ENCODE assay signal across 1 cellular context in genomic region chr3:98945006-98945626, GRCh38.
TF ChIP-seq lines count a peak whose summit lies in the region.

No MANE protein-coding gene starts in this region.

TF ChIP-seq in HCT116, 20 proteins besides CTCF, POLR2A, EP300 and RAD21 (continued from another document):
- TF ChIP-seq, protein P1, sequence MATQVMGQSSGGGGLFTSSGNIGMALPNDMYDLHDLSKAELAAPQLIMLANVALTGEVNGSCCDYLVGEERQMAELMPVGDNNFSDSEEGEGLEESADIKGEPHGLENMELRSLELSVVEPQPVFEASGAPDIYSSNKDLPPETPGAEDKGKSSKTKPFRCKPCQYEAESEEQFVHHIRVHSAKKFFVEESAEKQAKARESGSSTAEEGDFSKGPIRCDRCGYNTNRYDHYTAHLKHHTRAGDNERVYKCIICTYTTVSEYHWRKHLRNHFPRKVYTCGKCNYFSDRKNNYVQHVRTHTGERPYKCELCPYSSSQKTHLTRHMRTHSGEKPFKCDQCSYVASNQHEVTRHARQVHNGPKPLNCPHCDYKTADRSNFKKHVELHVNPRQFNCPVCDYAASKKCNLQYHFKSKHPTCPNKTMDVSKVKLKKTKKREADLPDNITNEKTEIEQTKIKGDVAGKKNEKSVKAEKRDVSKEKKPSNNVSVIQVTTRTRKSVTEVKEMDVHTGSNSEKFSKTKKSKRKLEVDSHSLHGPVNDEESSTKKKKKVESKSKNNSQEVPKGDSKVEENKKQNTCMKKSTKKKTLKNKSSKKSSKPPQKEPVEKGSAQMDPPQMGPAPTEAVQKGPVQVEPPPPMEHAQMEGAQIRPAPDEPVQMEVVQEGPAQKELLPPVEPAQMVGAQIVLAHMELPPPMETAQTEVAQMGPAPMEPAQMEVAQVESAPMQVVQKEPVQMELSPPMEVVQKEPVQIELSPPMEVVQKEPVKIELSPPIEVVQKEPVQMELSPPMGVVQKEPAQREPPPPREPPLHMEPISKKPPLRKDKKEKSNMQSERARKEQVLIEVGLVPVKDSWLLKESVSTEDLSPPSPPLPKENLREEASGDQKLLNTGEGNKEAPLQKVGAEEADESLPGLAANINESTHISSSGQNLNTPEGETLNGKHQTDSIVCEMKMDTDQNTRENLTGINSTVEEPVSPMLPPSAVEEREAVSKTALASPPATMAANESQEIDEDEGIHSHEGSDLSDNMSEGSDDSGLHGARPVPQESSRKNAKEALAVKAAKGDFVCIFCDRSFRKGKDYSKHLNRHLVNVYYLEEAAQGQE (IDR thresholded peaks at IDR 0.05; ENCODE audit: low read depth) = no peak
- TF ChIP-seq SP1 (IDR thresholded peaks at IDR 0.05; ENCODE audit: low read depth) (no peak), SIN3A (IDR thresholded peaks at IDR 0.05; ENCODE audit: low read depth) (no peak), ZNF274 (IDR thresholded peaks at IDR 0.05; ENCODE audit: low read depth, low read length) (no peak), TCF7L2 (IDR thresholded peaks at IDR 0.05; ENCODE audit: borderline replicate concordance, extremely low read depth, insufficient read depth, insufficient read length) (no peak), ELF1 (IDR thresholded peaks at IDR 0.05; ENCODE audit: borderline replicate concordance, low read depth) (no peak), CEBPB (IDR thresholded peaks at IDR 0.05; ENCODE audit: low read depth) (no peak), JUND (IDR thresholded peaks at IDR 0.05) (no peak), YY1 (IDR thresholded peaks at IDR 0.05; ENCODE audit: extremely low read depth, insufficient replicate concordance, low read depth, low read length) (no peak)
